8 cellular contexts compared by ENCODE assay signal in genomic region chr15:73697033-73697467, GRCh38. TPM values are rescaled to one million over a fixed set of nuclear protein-coding genes. Genes with fewer than 3 reads are reported as not detected.
DNase-seq lines count a peak whose midpoint lies in the region; ATAC-seq lines count a peak whose summit lies in the region.

No MANE protein-coding gene starts in this region.

- H4K91ac ChIP-seq in neuronal stem cell (ENCODE audit: low read depth, low read length, poor library complexity): no peak overlapping the region

- no peaks in the 10 kb centered on the region for H3K27me3 ChIP-seq in neuronal stem cell (ENCODE audit: control insufficient read depth in 3 of 3, insufficient read depth in 3 of 3, low read depth in 1 of 3, low read length in 3 of 3)

- H2BK5ac ChIP-seq in neuronal stem cell (ENCODE audit: low read length): no peak overlapping the region

- H3K4me3 Mint-ChIP-seq in stimulated activated naive CD8-positive, alpha-beta T cell treated with anti-CD3 and anti-CD28 coated beads, Interleukin-15, Interleukin-2, amounts not matched to agents 100 ng/mL and 50 ng/mL, for 24 hours: peak overlapping the region; percentile 56

- H3K27ac ChIP-seq in neuronal stem cell (replicated peaks; ENCODE audit: low read length): peak overlapping the region; percentile 19

- no peak overlapping the region for H2AK5ac ChIP-seq in neuronal stem cell (ENCODE audit: low read depth, low read length)

- H3K4me3 ChIP-seq in neuronal stem cell (ENCODE audit: low read length in 2 of 2): no peak overlapping the region

- no peak overlapping the region for H3K4me2 ChIP-seq in neuronal stem cell (ENCODE audit: insufficient read depth, low read length, poor library complexity, severe bottlenecking)

- no peak overlapping the region for H2BK15ac ChIP-seq in neuronal stem cell (ENCODE audit: low read length)

- no peak overlapping the region for H2AFZ ChIP-seq in neuronal stem cell (ENCODE audit: low read length)

- H3K79me1 ChIP-seq in neuronal stem cell (ENCODE audit: low read depth, low read length): peaks cover 16% of the 10 kb centered on the region

- no peak overlapping the region for H3K23ac ChIP-seq in neuronal stem cell (ENCODE audit: low read depth, low read length, poor library complexity)

- no peak overlapping the region for H2BK12ac ChIP-seq in neuronal stem cell (ENCODE audit: low read length)

- H3K4ac ChIP-seq in neuronal stem cell (ENCODE audit: low read length): no peak overlapping the region

- peak overlapping the region; percentile 82 for H3K27ac Mint-ChIP-seq in stimulated activated naive CD8-positive, alpha-beta T cell treated with anti-CD3 and anti-CD28 coated beads, Interleukin-15, Interleukin-2, amounts not matched to agents 100 ng/mL and 50 ng/mL, for 24 hours

- H3K36me3 ChIP-seq in neuronal stem cell (replicated peaks in 1 of 2; ENCODE audit: control insufficient read depth in 2 of 2, insufficient read depth in 2 of 2, low read length in 2 of 2): peaks cover 10 to 56% of the 10 kb centered on the region in 2 donors

- H3K14ac ChIP-seq in neuronal stem cell (ENCODE audit: low read length): peak overlapping the region; percentile 43

- no peak overlapping the region for H4K8ac ChIP-seq in neuronal stem cell (ENCODE audit: low read depth, low read length)

- no peaks in the 10 kb centered on the region for H3K9me3 Mint-ChIP-seq in stimulated activated naive CD8-positive, alpha-beta T cell treated with anti-CD3 and anti-CD28 coated beads, Interleukin-15, Interleukin-2, amounts not matched to agents 100 ng/mL and 50 ng/mL, for 24 hours

- peak overlapping the region; percentile 50 for H3K9ac ChIP-seq in neuronal stem cell (ENCODE audit: low read depth, low read length, poor library complexity)

- DNase-seq in NCI-H1436 (lab: John Stamatoyannopoulos, UW): peak; percentile 14
- DNase-seq in NCI-H1436 treated with DMSO at 0.1 percent for 48 hours (lab: John Stamatoyannopoulos, UW): no peak
- peak; percentile 99 for DNase-seq in RPMI7951 (ENCODE audit: low read depth)
- DNase-seq in activated T-helper 1 cell treated with anti-CD3 and anti-CD28 coated beads, Interleukin-2, amount 50 U/mL, for 16 hours (ENCODE audit: low read depth in 1 of 2, low spot score in 1 of 2): peak; percentile 55 to 60
- DNase-seq in fibroblast of the conjunctiva (ENCODE audit: low read depth): peak; percentile 83
- no peak for DNase-seq in neuronal stem cell (ENCODE audit: low spot score)

- ATAC-seq in HG03175 (IDR thresholded peaks at IDR 0.05; ENCODE audit: unreplicated experiment): peak; percentile 68

- H3K36me3 Mint-ChIP-seq in stimulated activated naive CD8-positive, alpha-beta T cell treated with anti-CD3 and anti-CD28 coated beads, Interleukin-15, Interleukin-2, amounts not matched to agents 100 ng/mL and 50 ng/mL, for 24 hours (ENCODE audit: low read depth): no peaks in the 10 kb centered on the region

- no peaks in the 10 kb centered on the region for H3K9me3 ChIP-seq in neuronal stem cell (replicated peaks in 1 of 2; ENCODE audit: control insufficient read depth in 2 of 2, insufficient read depth in 1 of 2, low read depth in 1 of 2, low read length in 2 of 2)

- peak overlapping the region; percentile 74 for H3K18ac ChIP-seq in neuronal stem cell (ENCODE audit: low read length)

- peaks cover 6 to 11% of the 10 kb centered on the region in 2 donors for H3K4me1 ChIP-seq in neuronal stem cell (ENCODE audit: control insufficient read depth in 2 of 2, insufficient read depth in 1 of 2, low read depth in 1 of 2, low read length in 2 of 2)

- H3K27me3 Mint-ChIP-seq in stimulated activated naive CD8-positive, alpha-beta T cell treated with anti-CD3 and anti-CD28 coated beads, Interleukin-15, Interleukin-2, amounts not matched to agents 100 ng/mL and 50 ng/mL, for 24 hours: peaks cover 61% of the 10 kb centered on the region

- H3K4me1 Mint-ChIP-seq in stimulated activated naive CD8-positive, alpha-beta T cell treated with anti-CD3 and anti-CD28 coated beads, Interleukin-15, Interleukin-2, amounts not matched to agents 100 ng/mL and 50 ng/mL, for 24 hours (ENCODE audit: low read depth): peaks cover 38% of the 10 kb centered on the region

- H2BK120ac ChIP-seq in neuronal stem cell (ENCODE audit: low read depth, low read length): no peak overlapping the region

- WGBS in neuronal stem cell (ENCODE audit: extremely low coverage in 2 of 2, insufficient read length in 2 of 2, insufficient replicate concordance in 1 of 2), 2 donors: no CpG with 5 or more reads among the region's 9 CpGs

RNA-seq across cellular contexts. Expression of gene CD276, which starts 12.9 kb away (rescaled TPM):
- 72.2 and 84.3 TPM in 2 replicates for total RNA-seq in RPMI7951 (2014; rRNA removed; shearing (Covaris generic))
- 243 TPM for polyA plus RNA-seq in neuronal stem cell (2013, experiment 1 of 2)
- polyA plus RNA-seq in neuronal stem cell (2013, experiment 2 of 2): 246 TPM

RNA-seq across cellular contexts. Expression of gene INSYN1, which starts 56.1 kb away (rescaled TPM):
- not detected in 2 replicates for total RNA-seq in RPMI7951 (2014; rRNA removed; shearing (Covaris generic))
- 2.4 TPM for polyA plus RNA-seq in neuronal stem cell (2013, experiment 1 of 2)
- 2.7 TPM for polyA plus RNA-seq in neuronal stem cell (2013, experiment 2 of 2)

Comparison
In these comparisons a context has a peak if more than half of its experiments do, and no peak if none do; other contexts are left out.
1. DNase-seq: peak in NCI-H1436 (single experiment), RPMI7951 (single experiment), activated T-helper 1 cell treated with anti-CD3 and anti-CD28 coated beads, Interleukin-2, amount 50 U/mL, for 16 hours (2 of 2) and fibroblast of the conjunctiva (single experiment); none in NCI-H1436 treated with DMSO at 0.1 percent for 48 hours (single experiment) and neuronal stem cell (single experiment).